22 cellular contexts compared by ENCODE assay signal in genomic region chr4:20512053-20512810, GRCh38.
A peak's percentile ranks its signal among the peaks of the same experiment; 100 is the strongest.
DNase-seq lines count a peak whose midpoint lies in the region; ATAC-seq and TF ChIP-seq lines count a peak whose summit lies in the region.
"Had no signal": no experiment of that assay in that cellular context is flagged by ENCODE, and none has a peak within 500 bp of the region (broad histone marks: within the 10 kb centered on the region; RNA-seq: fewer than 3 reads in every experiment).

No MANE protein-coding gene starts in this region.

- no peaks in the 10 kb centered on the region for H3K36me3 Mint-ChIP-seq in activated naive CD4-positive, alpha-beta T cell treated with anti-CD3 and anti-CD28 coated beads, Interleukin-2, amount 50 U/mL, for 72 hours
- H3K36me3 Mint-ChIP-seq: CD4-positive, alpha-beta memory T cell; immature natural killer cell had no signal

- H3K9me3 Mint-ChIP-seq in activated naive CD4-positive, alpha-beta T cell treated with anti-CD3 and anti-CD28 coated beads, Interleukin-2, amount 50 U/mL, for 72 hours, result no peaks in the 10 kb centered on the region
- H3K9me3 Mint-ChIP-seq: activated naive CD4-positive, alpha-beta T cell treated with anti-CD3 and anti-CD28 coated beads for 36 hours had no signal

- no peak for ATAC-seq in activated naive CD4-positive, alpha-beta T cell treated with anti-CD3 and anti-CD28 coated beads, Interleukin-2, amount 50 U/mL, for 72 hours
- no peak for ATAC-seq in HG02973 (IDR thresholded peaks at IDR 0.05; ENCODE audit: unreplicated experiment)
- ATAC-seq: body of pancreas, esophagus mucosa had no signal

- no peak overlapping the region for H3K27ac Mint-ChIP-seq in activated naive CD4-positive, alpha-beta T cell treated with anti-CD3 and anti-CD28 coated beads, Interleukin-2, amount 50 U/mL, for 72 hours
- H3K27ac Mint-ChIP-seq: activated naive CD4-positive, alpha-beta T cell treated with anti-CD3 and anti-CD28 coated beads for 36 hours; CD4-positive, alpha-beta memory T cell; immature natural killer cell had no signal

- H3K4me3 ChIP-seq in epithelial cell of esophagus (ENCODE audit: low read length), result no peak overlapping the region
- H3K4me3 ChIP-seq: body of pancreas had no signal

- peak; percentile 49 for DNase-seq in COR-L47 (lab: John Stamatoyannopoulos, UW)
- DNase-seq in NCI-H1417 treated with DMSO at 0.1 percent for 48 hours (lab: John Stamatoyannopoulos, UW), result peak; percentile 31
- peak; percentile 90 for DNase-seq in NCI-H748 treated with DMSO at 0.1 percent for 48 hours (lab: John Stamatoyannopoulos, UW)
- peak; percentile 49 for DNase-seq in epithelial cell of esophagus (ENCODE audit: low read depth)
- no peak for DNase-seq in activated naive CD4-positive, alpha-beta T cell treated with anti-CD3 and anti-CD28 coated beads, Interleukin-2, amount 50 U/mL, for 72 hours (ENCODE audit: low spot score in 2 of 2)
- no peak for DNase-seq in MV-4-11 (lab: John Stamatoyannopoulos, UW)
- no peak for DNase-seq in NCI-H82 treated with DMSO at 0.1 percent for 48 hours (lab: John Stamatoyannopoulos, UW; ENCODE audit: unreplicated experiment)
- DNase-seq: activated CD4-positive, alpha-beta T cell treated with anti-CD3 and anti-CD28 coated beads, Interleukin-2, amount 50 U/mL, for 1 hour; activated naive CD4-positive, alpha-beta T cell treated with anti-CD3 and anti-CD28 coated beads for 36 hours; activated T-cell treated with anti-CD3 and anti-CD28 coated beads for 4 hours; body of pancreas; CD4-positive, alpha-beta memory T cell; EL; glutamatergic neuron; immature natural killer cell; KG1; NCI-H1694; retina; SK-N-SH; T1000 had no signal

- TF ChIP-seq CTCF in epithelial cell of esophagus (IDR thresholded peaks at IDR 0.05; ENCODE audit: insufficient read depth, low read depth, low read length, missing control alignments), result no peak

Comparison
In these comparisons a context has a peak if more than half of its experiments do, and no peak if none do; other contexts are left out.
1. DNase-seq: peak in COR-L47 (single experiment), NCI-H1417 treated with DMSO at 0.1 percent for 48 hours (single experiment), NCI-H748 treated with DMSO at 0.1 percent for 48 hours (single experiment) and epithelial cell of esophagus (single experiment); none in activated naive CD4-positive, alpha-beta T cell treated with anti-CD3 and anti-CD28 coated beads, Interleukin-2, amount 50 U/mL, for 72 hours (0 of 2), MV-4-11 (single experiment) and NCI-H82 treated with DMSO at 0.1 percent for 48 hours (single experiment).